Comparison of ENCODE assay signal across 8 cellular contexts in the genomic region with DNA sequence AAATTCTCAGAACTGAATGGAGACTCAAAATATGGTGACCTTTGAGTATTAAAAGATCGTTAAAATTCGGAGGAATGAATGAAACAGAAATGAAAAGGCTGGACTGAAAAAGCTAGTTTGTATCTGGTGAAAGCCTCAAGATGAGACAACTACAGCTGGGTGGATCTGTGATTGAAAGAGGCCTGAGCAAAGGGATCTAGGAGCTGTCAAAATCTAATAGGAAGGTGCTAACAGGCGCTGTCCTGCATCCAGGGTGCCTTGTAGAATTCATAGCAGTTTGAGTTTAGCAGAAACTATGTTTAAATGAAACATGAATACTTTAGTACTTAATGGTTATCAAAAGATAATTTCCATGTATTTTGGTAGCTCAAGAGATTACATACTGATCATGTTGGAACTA. TPM values are rescaled to one million over a fixed set of nuclear protein-coding genes. Genes with fewer than 3 reads are reported as not detected.
DNase-seq lines count a peak whose midpoint lies in the region; ATAC-seq, FAIRE-seq and TF ChIP-seq lines count a peak whose summit lies in the region.

No MANE protein-coding gene starts in this region.

- FAIRE-seq in HepG2 (lab: Jason Lieb, UNC) = no peak

- no peak for ATAC-seq in activated T-cell treated with anti-CD3 and anti-CD28 coated beads, Interleukin-2, amount 50 U/mL, for 4 hours
- ATAC-seq in HepG2 (no peak), GM18907 (IDR thresholded peaks at IDR 0.05; ENCODE audit: unreplicated experiment) (no peak), GM18861 (IDR thresholded peaks at IDR 0.05; ENCODE audit: unreplicated experiment) (no peak), GM18858 (IDR thresholded peaks at IDR 0.05; ENCODE audit: unreplicated experiment) (no peak)

- WGBS in adrenal gland, 4 donors = 26 to 36% (median 31%) methylated on average over 3 of the region's 3 CpGs
- WGBS in HepG2 (ENCODE audit: low lambda C conversion rate) = 25% methylated on average over 3 of the region's 3 CpGs

- H3K4me1 ChIP-seq in adrenal gland (replicated peaks in 1 of 2) = peaks cover 24 to 59% of the 10 kb centered on the region in 2 donors
- peaks cover 62% of the 10 kb centered on the region for H3K4me1 ChIP-seq in HepG2 (ENCODE audit: insufficient read depth, low read length)
- peaks cover 0 to 69% (median 57%) of the 10 kb centered on the region in 4 donors for H3K4me1 ChIP-seq in tibial artery

- H3K27me3 Mint-ChIP-seq in activated T-cell treated with anti-CD3 and anti-CD28 coated beads, Interleukin-2, amount 50 U/mL, for 4 hours (ENCODE audit: low read depth) = no peaks in the 10 kb centered on the region

- TF ChIP-seq POLR2A in adrenal gland (IDR thresholded peaks at IDR 0.05) (no peak), HepG2 (IDR thresholded peaks at IDR 0.05; ENCODE audit: insufficient read depth in 1 of 2, low read depth in 2 of 2, low read length in 2 of 2) (no peak)

- H3K36me3 ChIP-seq in adrenal gland (replicated peaks in 1 of 2) (no peaks in the 10 kb centered on the region), HepG2 (replicated peaks in 1 of 2; ENCODE audit: control insufficient read depth in 1 of 2, insufficient read depth in 2 of 2, low read length in 2 of 2) (0 out of 5 replicates have a peak, but pooled peaks cover 0 to 4% of the 10 kb centered on the region in 2 experiments), tibial artery (no peaks in the 10 kb centered on the region)

- TF ChIP-seq EP300 in HepG2 (IDR thresholded peaks at IDR 0.05; ENCODE audit: low read depth in 2 of 2, low read length in 2 of 2) = no peak
- no peak for TF ChIP-seq EP300 in HepG2 (CRISPR knock-in tag; IDR thresholded peaks at IDR 0.05; ENCODE audit: borderline replicate concordance)

- H3K27me3 ChIP-seq in adrenal gland (no peaks in the 10 kb centered on the region), HepG2 (ENCODE audit: control insufficient read depth in 1 of 2, insufficient read depth in 2 of 2, low read length in 2 of 2) (no peaks in the 10 kb centered on the region; a peak in 1 of 5 replicates), tibial artery (no peaks in the 10 kb centered on the region)

- H3K27ac ChIP-seq in adrenal gland (peak overlapping the region; percentile 77 to 100 (median 87)), HepG2 (ENCODE audit: extremely low read length, insufficient read depth, low read length) (peak overlapping the region; percentile 61), tibial artery (peak overlapping the region; percentile 87 to 97)

- H3K9me3 ChIP-seq in adrenal gland (replicated peaks in 1 of 3) = no peaks in the 10 kb centered on the region
- H3K9me3 ChIP-seq in HepG2 (ENCODE audit: low read length) = no peaks in the 10 kb centered on the region
- no peaks in the 10 kb centered on the region for H3K9me3 ChIP-seq in tibial artery

- BruUV-seq in HepG2 (replicated peaks; lab: Mats Ljungman, UMichigan) = no TSS peak

- peak overlapping the region; percentile 67 for H3K9ac ChIP-seq in HepG2 (ENCODE audit: insufficient read depth, low read depth, low read length)

- H3K4me3 ChIP-seq in adrenal gland = peak overlapping the region in 1 of 4 donors; percentile 100
- H3K4me3 ChIP-seq in HepG2 (replicated peaks in 1 of 3; ENCODE audit: insufficient read depth in 1 of 3, low read depth in 2 of 3, low read length in 3 of 3) = peak overlapping the region; percentile 57 to 96 (median 71)
- H3K4me3 ChIP-seq in tibial artery = peak overlapping the region; percentile 96 to 99

- POLR2A ChIA-PET in HepG2 (lab: Yijun Ruan, JAX) = interaction anchor here (0.9 to 2.2 kb wide), 2 partner anchors 19 to 26 kb away, joined by 3 to 14 read pairs; no protein-coding TSS in a partner anchor

- peaks cover 75% of the 10 kb centered on the region for H3K79me2 ChIP-seq in HepG2 (ENCODE audit: insufficient read depth, low read length)

- CTCF ChIA-PET in HepG2 (lab: Yijun Ruan, JAX; ENCODE audit: low intra/inter-chr PET ratio, low total read pairs) = no interaction called here

- no peak for DNase-seq in activated T-cell treated with anti-CD3 and anti-CD28 coated beads, Interleukin-2, amount 50 U/mL, for 4 hours
- DNase-seq in activated T-cell treated with anti-CD3 and anti-CD28 coated beads, Interleukin-2, amount 50 U/mL, for 1 hour = no peak
- DNase-seq in adrenal gland (no peak), HepG2 (ENCODE audit: low spot score) (no peak), tibial artery (no peak)

- in situ Hi-C loops in HepG2 (cut with HindIII; ENCODE audit: extremely low pct_ligation_motif_present, low pct_unique_long_range_greater_than_20kb) = no loop called here

- no peak for TF ChIP-seq CTCF in adrenal gland (IDR thresholded peaks at IDR 0.05)
- no peak for TF ChIP-seq CTCF in HepG2 (CRISPR knock-in tag; IDR thresholded peaks at IDR 0.05)
- TF ChIP-seq CTCF in tibial artery (IDR thresholded peaks at IDR 0.05) = no peak

- peaks cover 68% of the 10 kb centered on the region for H4K20me1 ChIP-seq in HepG2 (ENCODE audit: insufficient read depth, low read length)

- H2AFZ ChIP-seq in HepG2 (ENCODE audit: low read length) = no peak overlapping the region

- peaks cover 20% of the 10 kb centered on the region for H3K36me3 Mint-ChIP-seq in activated T-cell treated with anti-CD3 and anti-CD28 coated beads, Interleukin-2, amount 50 U/mL, for 4 hours (ENCODE audit: insufficient read depth)

- H3K9me3 Mint-ChIP-seq in activated T-cell treated with anti-CD3 and anti-CD28 coated beads, Interleukin-2, amount 50 U/mL, for 4 hours = no peaks in the 10 kb centered on the region

- intact Hi-C loops in adrenal gland (cut with DNase I) = loop anchor here in 1 of 2 donors (5.0 kb wide), 1 partner anchor 36 kb away; no protein-coding TSS in a partner anchor
- intact Hi-C loops in HepG2 (cut with micrococcal nuclease; ENCODE audit: unreplicated experiment) = loop anchor here (2.0 kb wide), 1 partner anchor 36 kb away; no protein-coding TSS in a partner anchor
- intact Hi-C loops in tibial artery (cut with DNase I; ENCODE audit: low total_unique reads) = loop anchor here (5.0 kb wide), 1 partner anchor 66 kb away; a partner anchor contains a TSS

- peaks cover 57% of the 10 kb centered on the region for H3K4me1 Mint-ChIP-seq in activated T-cell treated with anti-CD3 and anti-CD28 coated beads, Interleukin-2, amount 50 U/mL, for 4 hours (ENCODE audit: low read depth)

- TF ChIP-seq RAD21 in HepG2 (CRISPR knock-in tag; IDR thresholded peaks at IDR 0.05) = no peak

- H3K4me3 Mint-ChIP-seq in activated T-cell treated with anti-CD3 and anti-CD28 coated beads, Interleukin-2, amount 50 U/mL, for 4 hours = peak overlapping the region; percentile 93

- H3K4me2 ChIP-seq in HepG2 (ENCODE audit: low read depth, low read length) = peak overlapping the region; percentile 64

TF ChIP-seq in HepG2, 621 proteins besides CTCF, POLR2A, EP300 and RAD21:
- TF ChIP-seq, protein P1, sequence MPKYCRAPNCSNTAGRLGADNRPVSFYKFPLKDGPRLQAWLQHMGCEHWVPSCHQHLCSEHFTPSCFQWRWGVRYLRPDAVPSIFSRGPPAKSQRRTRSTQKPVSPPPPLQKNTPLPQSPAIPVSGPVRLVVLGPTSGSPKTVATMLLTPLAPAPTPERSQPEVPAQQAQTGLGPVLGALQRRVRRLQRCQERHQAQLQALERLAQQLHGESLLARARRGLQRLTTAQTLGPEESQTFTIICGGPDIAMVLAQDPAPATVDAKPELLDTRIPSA (CRISPR knock-in tag; IDR thresholded peaks at IDR 0.05; ENCODE audit: borderline replicate concordance) = 0 out of 2 replicates have a peak, but pooled peaks have one; percentile 28
- peak; percentile 58; the same call in 1 of the 2 replicates for TF ChIP-seq TGIF2 (CRISPR knock-in tag; IDR thresholded peaks at IDR 0.05)
- no peak for TF ChIP-seq NFKBIZ (CRISPR knock-in tag; IDR thresholded peaks at IDR 0.05)

RNA-seq across cellular contexts. Expression of a gene that starts 2.3 kb away (rescaled TPM):
- 10 to 100 TPM; 81.3 to 90.1 (median 88.3) TPM for total RNA-seq in activated T-cell treated with anti-CD3 and anti-CD28 coated beads, Interleukin-2, amount 50 U/mL, for 4 hours
- total RNA-seq in adrenal gland (10 to 100 TPM; 44.3 to 79.7 (median 57.4) TPM), HepG2 (2016; rRNA removed; fragmentation: Illumina TruSeq; extraction: Trizol) (62.8 and 68.1 TPM in 2 replicates)
- polyA plus RNA-seq in adrenal gland (10 to 100 TPM; 20.1 to 57.3 (median 32.7) TPM), HepG2 (2011; rRNA removed) (23.9 and 29.4 TPM in 2 replicates)
- 18.9 and 19.0 TPM in 2 replicates for total RNA-seq in HepG2 (2016; cell fraction: cytosol; rRNA removed; fragmentation: Illumina TruSeq; extraction: Trizol; ENCODE audit: low read depth)
- total RNA-seq in HepG2 (2016; cell fraction: insoluble cytoplasmic fraction; rRNA removed; fragmentation: Illumina TruSeq; extraction: Trizol) = 58.6 and 68.6 TPM in 2 replicates
- total RNA-seq in HepG2 (2016; cell fraction: membrane; rRNA removed; fragmentation: Illumina TruSeq; extraction: Trizol) = 65.4 and 80.0 TPM in 2 replicates
- total RNA-seq in HepG2 (2016; cell fraction: nucleus; rRNA removed; fragmentation: Illumina TruSeq; extraction: Trizol) = 38.0 and 40.7 TPM in 2 replicates
- 13.8 and 18.5 TPM in 2 replicates for polyA plus RNA-seq in HepG2 (2011; cell fraction: cytosol; rRNA removed)
- polyA plus RNA-seq in HepG2 (2011; cell fraction: nucleus; rRNA removed) = 23.8 and 24.4 TPM in 2 replicates
- 43.4 and 54.0 TPM in 2 replicates for polyA plus RNA-seq in HepG2 (2012)
- polyA plus RNA-seq in HepG2 (2016; cell fraction: cytosol; fragmentation: Illumina TruSeq; extraction: Trizol; ENCODE audit: low read depth) = 29.1 and 32.3 TPM in 2 replicates
- polyA plus RNA-seq in HepG2 (2016; cell fraction: insoluble cytoplasmic fraction; fragmentation: Illumina TruSeq; extraction: Trizol; ENCODE audit: low read depth) = 93.6 and 111 TPM in 2 replicates
- polyA plus RNA-seq in HepG2 (2016; cell fraction: membrane; fragmentation: Illumina TruSeq; extraction: Trizol; ENCODE audit: low read depth) = 65.2 and 73.0 TPM in 2 replicates
- 82.8 and 91.4 TPM in 2 replicates for polyA plus RNA-seq in HepG2 (2016; cell fraction: nucleus; fragmentation: Illumina TruSeq; extraction: Trizol; ENCODE audit: insufficient read depth, low read depth)
- polyA minus RNA-seq in HepG2 (2011; rRNA and poly(A)+ RNA removed; ENCODE audit: low replicate concordance) = 24.4 and 42.6 TPM in 2 replicates
- 17.8 and 23.1 TPM in 2 replicates for polyA minus RNA-seq in HepG2 (2011; cell fraction: cytosol; rRNA and poly(A)+ RNA removed)
- polyA minus RNA-seq in HepG2 (2011; cell fraction: nucleus; rRNA and poly(A)+ RNA removed) = 36.4 and 41.8 TPM in 2 replicates
